In genomic region chrX:130330706-130331105, GRCh38 we compare ENCODE assay signal across 8 cellular contexts. TPM values are rescaled to one million over a fixed set of nuclear protein-coding genes. Genes with fewer than 3 reads are reported as not detected.
DNase-seq lines count a peak whose midpoint lies in the region; ATAC-seq lines count a peak whose summit lies in the region.

No MANE protein-coding gene starts in this region.

- ATAC-seq in GM21529 (IDR thresholded peaks at IDR 0.05; ENCODE audit: unreplicated experiment) (peak; percentile 93), HG03469 (IDR thresholded peaks at IDR 0.05; ENCODE audit: unreplicated experiment) (no peak)

- DNase-seq in Daoy (ENCODE audit: low read depth) (peak; percentile 43), M059J (ENCODE audit: low read depth) (peak; percentile 69), SHP77 (lab: John Stamatoyannopoulos, UW) (peak; percentile 12 to 62), astrocyte of the hippocampus (ENCODE audit: low read depth, low spot score) (peak; percentile 61), inferior parietal cortex (ENCODE audit: extremely low spot score) (peak; percentile 23)
- DNase-seq in stimulated activated CD8-positive, alpha-beta memory T cell treated with anti-CD3 and anti-CD28 coated beads, Interleukin-12 subunit alpha, Interleukin-12 subunit beta, amount 100 ng/mL, for 1 hour (ENCODE audit: low read depth) = peak; percentile 2

RNA-seq across cellular contexts. Expression of gene SLC25A14, which starts 9.0 kb away (rescaled TPM):
- 14.1 and 24.4 TPM in 2 replicates for total RNA-seq in Daoy (2014; rRNA removed; shearing (Covaris generic))
- total RNA-seq in M059J (2014; rRNA removed; shearing (Covaris generic)) = 33.1 and 34.2 TPM in 2 replicates

RNA-seq across cellular contexts. Expression of gene GPR119, which starts 54.8 kb away (rescaled TPM):
- total RNA-seq in Daoy (2014; rRNA removed; shearing (Covaris generic)) = not detected in 2 replicates
- not detected in 2 replicates for total RNA-seq in M059J (2014; rRNA removed; shearing (Covaris generic))

Comparison
In these comparisons a context has a peak if more than half of its experiments do, and no peak if none do; other contexts are left out.
1. DNase-seq: peak in every context shown above with its lines; median percentile 69 in M059J; 61 in astrocyte of the hippocampus; 43 in Daoy; 37 in SHP77; 23 in inferior parietal cortex; 2 in stimulated activated CD8-positive, alpha-beta memory T cell treated with anti-CD3 and anti-CD28 coated beads, Interleukin-12 subunit alpha, Interleukin-12 subunit beta, amount 100 ng/mL, for 1 hour.